In genomic region chr4:117164338-117164737, GRCh38 we compare ENCODE assay signal across 2 cellular contexts.
TF ChIP-seq lines count a peak whose summit lies in the region.

No MANE protein-coding gene starts in this region.

TF ChIP-seq in HCT116, 20 proteins besides CTCF, POLR2A, EP300 and RAD21:
- TF ChIP-seq SRF (IDR thresholded peaks at IDR 0.05; ENCODE audit: low read depth) (peak; percentile 64), FOSL1 (IDR thresholded peaks at IDR 0.05; ENCODE audit: low read depth) (no peak)
TF ChIP-seq in HCT116: peak in this region for 1.

TF ChIP-seq in GM12878, 131 proteins besides CTCF, POLR2A, EP300 and RAD21 (continued from another document):
- TF ChIP-seq TARDBP (IDR thresholded peaks at IDR 0.05; ENCODE audit: borderline replicate concordance) (no peak), TCF3 (IDR thresholded peaks at IDR 0.05; ENCODE audit: borderline replicate concordance, insufficient read depth, low read depth, low read length) (no peak), SP1 (IDR thresholded peaks at IDR 0.05; ENCODE audit: low read depth, low read length) (no peak), TCF7 (IDR thresholded peaks at IDR 0.05; ENCODE audit: borderline replicate concordance) (no peak), CHD2 (IDR thresholded peaks at IDR 0.05; ENCODE audit: borderline replicate concordance, low read depth, low read length) (no peak), POLR2AphosphoS2 (IDR thresholded peaks at IDR 0.05; ENCODE audit: low read depth, low read length) (no peak), YBX1 (IDR thresholded peaks at IDR 0.05) (no peak), HDAC2 (IDR thresholded peaks at IDR 0.05) (no peak), SMAD1 (IDR thresholded peaks at IDR 0.05; ENCODE audit: low read depth, partially characterized antibody) (no peak), ZNF687 (IDR thresholded peaks at IDR 0.05) (no peak), USF1 (IDR thresholded peaks at IDR 0.05; ENCODE audit: borderline replicate concordance, extremely low read length, insufficient read depth, low read depth, low read length) (no peak), RELA (IDR thresholded peaks at IDR 0.05; ENCODE audit: borderline replicate concordance, partially characterized antibody) (no peak), YY1 (IDR thresholded peaks at IDR 0.05; ENCODE audit: low read depth, low read length) (no peak), PAX5 (IDR thresholded peaks at IDR 0.05; ENCODE audit: borderline replicate concordance, low read depth, low read length) (no peak), HCFC1 (IDR thresholded peaks at IDR 0.05; ENCODE audit: low read length) (no peak), MLLT1 (IDR thresholded peaks at IDR 0.05) (no peak), E2F8 (IDR thresholded peaks at IDR 0.05; ENCODE audit: low read depth, partially characterized antibody) (no peak), NFIC (IDR thresholded peaks at IDR 0.05; ENCODE audit: low read depth, low read length) (no peak)
